Comparison of ENCODE assay signal across 8 cellular contexts in genomic region chr1:67700692-67701410, GRCh38. TPM values are rescaled to one million over a fixed set of nuclear protein-coding genes. Genes with fewer than 3 reads are reported as not detected.
A peak's percentile ranks its signal among the peaks of the same experiment; 100 is the strongest.
DNase-seq lines count a peak whose midpoint lies in the region; ATAC-seq and TF ChIP-seq lines count a peak whose summit lies in the region.
"Had no signal": no experiment of that assay in that cellular context is flagged by ENCODE, and none has a peak within 500 bp of the region (broad histone marks: within the 10 kb centered on the region; RNA-seq: fewer than 3 reads in every experiment).

No MANE protein-coding gene starts in this region.

- H3K27ac ChIP-seq in liver (ENCODE audit: low read depth in 1 of 2, low read length in 2 of 2) = no peak overlapping the region

- peak in 1 of 2 donors; percentile 13 for TF ChIP-seq RAD21 in liver (IDR thresholded peaks at IDR 0.05)

- DNase-seq in activated naive CD4-positive, alpha-beta T cell treated with anti-CD3 and anti-CD28 coated beads, Interleukin-2, amount 50 U/mL, for 72 hours (ENCODE audit: low spot score in 2 of 2) = no peak
- no peak for DNase-seq in amygdala (lab: John Stamatoyannopoulos, UW)
- DNase-seq in posterior vena cava (ENCODE audit: low spot score) = no peak

- peak overlapping the region; percentile 53 to 65 for H3K27ac Mint-ChIP-seq in activated naive CD4-positive, alpha-beta T cell treated with anti-CD3 and anti-CD28 coated beads, Interleukin-2, amount 50 U/mL, for 72 hours

- H3K4me3 ChIP-seq in liver (ENCODE audit: low read depth in 1 of 3, low read length in 3 of 3) = no peak overlapping the region

- H3K9me3 ChIP-seq in liver (ENCODE audit: control insufficient read depth in 4 of 4, low read length in 3 of 4) = no peaks in the 10 kb centered on the region

- H3K9me3 Mint-ChIP-seq in activated naive CD4-positive, alpha-beta T cell treated with anti-CD3 and anti-CD28 coated beads, Interleukin-2, amount 50 U/mL, for 72 hours = no peaks in the 10 kb centered on the region
- H3K9me3 Mint-ChIP-seq: naive thymus-derived CD4-positive, alpha-beta T cell had no signal

- intact Hi-C loops in posterior vena cava (cut with DNase I) = no loop called here

- H3K27me3 ChIP-seq in liver (ENCODE audit: control insufficient read depth in 4 of 4, insufficient read depth in 4 of 4, low read length in 3 of 4) = no peaks in the 10 kb centered on the region

- H3K9ac ChIP-seq in liver (ENCODE audit: low read depth in 1 of 2, low read length in 2 of 2) = no peak overlapping the region

- WGBS in liver = 85% methylated on average over 8 of the region's 8 CpGs

- H3K36me3 ChIP-seq in liver (ENCODE audit: control insufficient read depth in 4 of 4, insufficient read depth in 3 of 4, low read depth in 1 of 4, low read length in 3 of 4) = peaks cover 0 to 14% (median 5%) of the 10 kb centered on the region in 4 donors

- ATAC-seq in GM18520 (IDR thresholded peaks at IDR 0.05; ENCODE audit: unreplicated experiment) (peak; percentile 47), HG03469 (IDR thresholded peaks at IDR 0.05; ENCODE audit: unreplicated experiment) (peak; percentile 39), GM19455 (IDR thresholded peaks at IDR 0.05; ENCODE audit: unreplicated experiment) (no peak)
- ATAC-seq in activated naive CD4-positive, alpha-beta T cell treated with anti-CD3 and anti-CD28 coated beads, Interleukin-2, amount 50 U/mL, for 72 hours = peak; percentile 89 to 93
- ATAC-seq: naive thymus-derived CD4-positive, alpha-beta T cell had no signal

- no peaks in the 10 kb centered on the region for H3K4me1 ChIP-seq in liver (ENCODE audit: control insufficient read depth in 4 of 4, insufficient read depth in 4 of 4, low read length in 3 of 4)

- H3K36me3 Mint-ChIP-seq in activated naive CD4-positive, alpha-beta T cell treated with anti-CD3 and anti-CD28 coated beads, Interleukin-2, amount 50 U/mL, for 72 hours = no peaks in the 10 kb centered on the region
- H3K36me3 Mint-ChIP-seq: naive thymus-derived CD4-positive, alpha-beta T cell had no signal

- TF ChIP-seq CTCF in liver (IDR thresholded peaks at IDR 0.05; ENCODE audit: low read depth, low read length, missing input control) = no peak

TF ChIP-seq in liver, 16 proteins besides CTCF, POLR2A, EP300 and RAD21:
- TF ChIP-seq JUND (IDR thresholded peaks at IDR 0.05) = peak; percentile 26 to 69
- no peak for TF ChIP-seq HNF4G (IDR thresholded peaks at IDR 0.05)
- no peak for TF ChIP-seq SP1 (IDR thresholded peaks at IDR 0.05)
- no peak for TF ChIP-seq RXRA (IDR thresholded peaks at IDR 0.05)
- TF ChIP-seq MAX (IDR thresholded peaks at IDR 0.05) = no peak

RNA-seq across cellular contexts. Expression of gene GADD45A, which starts 15.8 kb away (rescaled TPM):
- 10 to 100 TPM; 26.3 to 78.8 TPM for total RNA-seq in activated naive CD4-positive, alpha-beta T cell treated with anti-CD3 and anti-CD28 coated beads, Interleukin-2, amount 50 U/mL, for 72 hours
- total RNA-seq in liver (10 to 100 TPM; 29.7 to 57.9 TPM), posterior vena cava (10 to 100 TPM; 32.4 to 40.4 TPM)
- polyA plus RNA-seq in liver = 10 to 100 TPM; 26.3 to 37.1 TPM
